In genomic region chr5:119397518-119398380, GRCh38 we compare ENCODE assay signal across 8 cellular contexts. TPM values are rescaled to one million over a fixed set of nuclear protein-coding genes. Genes with fewer than 3 reads are reported as not detected.
A peak's percentile ranks its signal among the peaks of the same experiment; 100 is the strongest.
DNase-seq lines count a peak whose midpoint lies in the region; ATAC-seq and TF ChIP-seq lines count a peak whose summit lies in the region.

No MANE protein-coding gene starts in this region.

- DNase-seq in M059J (ENCODE audit: low read depth) = peak; percentile 66
- peak; percentile 60 for DNase-seq in dedifferentiated amniotic fluid mesenchymal stem cell (ENCODE audit: extremely low spot score)
- no peak for DNase-seq in tibial artery
- no peak for DNase-seq in OCI-LY7 (ENCODE audit: low spot score)
- no peak for DNase-seq in HT-29 (ENCODE audit: low spot score)
- no peak for DNase-seq in stimulated activated CD4-positive, alpha-beta T cell treated with anti-CD3 and anti-CD28 coated beads, Interleukin-2, amount 100 ng/mL, for 48 hours

- H3K79me2 ChIP-seq in OCI-LY7 (ENCODE audit: insufficient read depth, low read depth, low read length) = peaks cover 13% of the 10 kb centered on the region

- H3K4me3 ChIP-seq in tibial artery = no peak overlapping the region
- H3K4me3 ChIP-seq in OCI-LY7 (ENCODE audit: low read depth, low read length, poor library complexity, severe bottlenecking) = no peak overlapping the region

- ATAC-seq in GM18502 (IDR thresholded peaks at IDR 0.05; ENCODE audit: poor library complexity, unreplicated experiment) (peak; percentile 64), GM21723 (IDR thresholded peaks at IDR 0.05; ENCODE audit: unreplicated experiment) (peak; percentile 44)

- intact Hi-C loops in tibial artery (cut with DNase I; ENCODE audit: low total_unique reads) (loop anchor here (5.0 kb wide), 1 partner anchor 130 kb away; no protein-coding TSS in a partner anchor), OCI-LY7 (cut with micrococcal nuclease; ENCODE audit: unreplicated experiment) (no loop called here)

- H3K9me2 ChIP-seq in OCI-LY7 (ENCODE audit: insufficient read depth, low read length) = no peaks in the 10 kb centered on the region

- CTCF ChIA-PET in OCI-LY7 (lab: Charles Lee; ENCODE audit: unreplicated experiment) = no interaction called here

- H3K4me1 ChIP-seq in tibial artery (peaks cover 0 to 73% (median 20%) of the 10 kb centered on the region in 4 donors), OCI-LY7 (ENCODE audit: insufficient read depth, low read length, poor library complexity, severe bottlenecking) (peaks cover 59% of the 10 kb centered on the region)

- H2AFZ ChIP-seq in OCI-LY7 (ENCODE audit: low read length) = no peak overlapping the region

- peaks cover 4% of the 10 kb centered on the region; the same call in 1 of the 2 replicates for H4K20me1 ChIP-seq in OCI-LY7 (ENCODE audit: insufficient read depth, low read length)

- H3K9me3 ChIP-seq in tibial artery (no peaks in the 10 kb centered on the region), OCI-LY7 (ENCODE audit: low read length) (no peaks in the 10 kb centered on the region)

- no peak for TF ChIP-seq CTCF in tibial artery (IDR thresholded peaks at IDR 0.05)
- no peak for TF ChIP-seq CTCF in OCI-LY7 (conservative IDR thresholded peaks at IDR 0.05; ENCODE audit: low read length)

- POLR2A ChIA-PET in OCI-LY7 (lab: Charles Lee) = interaction anchor here (0.8 to 2.0 kb wide), 2 partner anchors 15 to 37 kb away, joined by 3 to 8 read pairs; no protein-coding TSS in a partner anchor

- H3K27ac ChIP-seq in tibial artery (peak overlapping the region; percentile 67 to 71), OCI-LY7 (ENCODE audit: low read depth, low read length, poor library complexity, severe bottlenecking) (no peak overlapping the region)

- H3K36me3 ChIP-seq in tibial artery (no peaks in the 10 kb centered on the region), OCI-LY7 (ENCODE audit: insufficient read depth, low read length) (peaks cover 35% of the 10 kb centered on the region)

- no TSS peak for BruUV-seq in OCI-LY7 (replicated peaks; lab: Mats Ljungman, UMichigan)

- H3K4me2 ChIP-seq in OCI-LY7 (ENCODE audit: low read length) = no peak overlapping the region

- H3K27me3 ChIP-seq in tibial artery = no peaks in the 10 kb centered on the region

RNA-seq across cellular contexts. Expression of gene TNFAIP8, which starts 41.9 kb away (rescaled TPM):
- 8.4 and 18.4 TPM in 2 replicates for total RNA-seq in M059J (2014; rRNA removed; shearing (Covaris generic))
- total RNA-seq in OCI-LY7 (2014; rRNA removed; shearing (Covaris generic)) = 92.9 and 95.1 TPM in 2 replicates
- 75.4 and 94.5 TPM in 2 replicates for total RNA-seq in OCI-LY7 (2022)
- total RNA-seq in HT-29 (2014; rRNA removed; shearing (Covaris generic)) = 10.7 and 13.3 TPM in 2 replicates

RNA-seq across cellular contexts. Expression of gene HSD17B4, which starts 54.5 kb away (rescaled TPM):
- total RNA-seq in M059J (2014; rRNA removed; shearing (Covaris generic)) = 169 and 180 TPM in 2 replicates
- 55.4 and 81.4 TPM in 2 replicates for total RNA-seq in OCI-LY7 (2014; rRNA removed; shearing (Covaris generic))
- 99.9 and 145 TPM in 2 replicates for total RNA-seq in OCI-LY7 (2022)
- total RNA-seq in HT-29 (2014; rRNA removed; shearing (Covaris generic)) = 156 and 167 TPM in 2 replicates

Comparison
In these comparisons a context has a peak if more than half of its experiments do, and no peak if none do; other contexts are left out.
1. DNase-seq: peak in M059J (single experiment) and dedifferentiated amniotic fluid mesenchymal stem cell (single experiment); none in tibial artery (0 of 2), OCI-LY7 (single experiment), HT-29 (single experiment) and stimulated activated CD4-positive, alpha-beta T cell treated with anti-CD3 and anti-CD28 coated beads, Interleukin-2, amount 100 ng/mL, for 48 hours (0 of 2).